In the genomic region with DNA sequence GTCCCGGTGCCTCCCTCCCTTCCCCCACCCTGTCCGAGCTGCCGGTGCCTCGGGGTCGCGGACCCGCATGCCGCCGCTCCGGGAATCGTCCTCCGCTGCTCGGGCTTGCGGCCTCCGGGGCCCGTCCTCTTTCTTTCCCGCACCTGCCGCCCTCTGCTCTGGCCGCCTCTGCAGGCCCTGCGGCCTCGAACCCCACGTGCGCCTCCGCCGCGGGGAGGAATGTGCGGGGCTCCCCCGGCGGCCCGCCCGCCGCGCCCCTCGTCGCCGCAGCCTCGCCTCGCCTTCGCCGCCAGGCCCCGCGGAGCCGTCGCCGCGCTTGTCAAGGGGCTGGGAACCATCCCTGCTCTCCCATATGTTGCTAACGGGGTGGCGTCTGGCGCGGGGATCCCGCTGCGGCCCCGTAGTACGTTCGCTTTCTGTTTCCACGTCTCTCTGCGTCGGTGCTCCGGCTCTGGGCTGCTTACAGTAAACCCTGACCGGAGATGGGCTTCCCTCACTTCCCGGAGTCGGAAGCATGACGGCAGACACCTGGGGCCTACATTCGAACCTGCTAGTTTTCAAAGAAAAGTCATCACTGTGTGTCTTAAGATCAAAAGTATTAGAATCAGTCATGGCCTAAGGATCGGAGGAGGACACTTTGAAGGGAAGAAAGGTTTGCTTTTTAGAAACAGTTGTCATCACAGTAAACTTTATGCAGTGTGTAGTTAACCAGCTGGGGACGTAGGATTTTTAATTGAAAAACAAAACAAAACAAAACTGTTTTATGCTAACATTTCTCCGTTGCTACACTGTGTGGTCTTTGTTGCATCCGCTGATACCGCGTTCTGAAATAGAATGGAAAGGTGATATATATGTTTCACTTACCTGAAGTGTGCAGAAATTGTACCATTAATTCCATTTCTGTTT, we compare ENCODE assay signal across 8 cellular contexts.
DNase-seq lines count a peak whose midpoint lies in the region; ATAC-seq and TF ChIP-seq lines count a peak whose summit lies in the region.

No MANE protein-coding gene starts in this region.

- H3K9me3 ChIP-seq in BE2C = no peaks in the 10 kb centered on the region
- no peaks in the 10 kb centered on the region for H3K9me3 ChIP-seq in esophagus (ENCODE audit: control insufficient read depth in 2 of 2, insufficient read depth in 1 of 2, low read depth in 1 of 2, low read length in 1 of 2)

- H3K4me3 ChIP-seq in BE2C (ENCODE audit: low read depth, low read length) = peak overlapping the region; percentile 95
- peak overlapping the region; percentile 85 to 89 for H3K4me3 ChIP-seq in esophagus (ENCODE audit: low read depth in 1 of 2, low read length in 2 of 2)

- WGBS in esophagus, 2 donors = 0 to 1% methylated on average over 66 to 70 of the region's 70 CpGs

- ATAC-seq in GM19023 (IDR thresholded peaks at IDR 0.05; ENCODE audit: unreplicated experiment) = peak; percentile 58
- peak; percentile 43 for ATAC-seq in HG03196 (IDR thresholded peaks at IDR 0.05; ENCODE audit: unreplicated experiment)

- H3K27ac ChIP-seq in esophagus (ENCODE audit: low read depth in 2 of 2, low read length in 1 of 2) = peak overlapping the region; percentile 98 to 100

- H3K27me3 ChIP-seq in BE2C (no peaks in the 10 kb centered on the region), esophagus (ENCODE audit: control insufficient read depth in 1 of 2, insufficient read depth in 2 of 2, low read length in 2 of 2) (no peaks in the 10 kb centered on the region)

- no peak for TF ChIP-seq CTCF in BE2C (IDR thresholded peaks at IDR 0.05; ENCODE audit: low read depth, low read length)

- H3K4me1 ChIP-seq in BE2C = no peaks in the 10 kb centered on the region
- no peaks in the 10 kb centered on the region for H3K4me1 ChIP-seq in esophagus (ENCODE audit: control insufficient read depth in 2 of 2, insufficient read depth in 2 of 2, low read length in 1 of 2)

- DNase-seq in BE2C (peak; percentile 56), NOMO-1 (lab: John Stamatoyannopoulos, UW; ENCODE audit: unreplicated experiment in 2 of 2) (peak; percentile 20 to 24), activated T-cell treated with anti-CD3 and anti-CD28 coated beads for 48 hours (ENCODE audit: low read depth) (peak; percentile 74), myocyte (ENCODE audit: low read depth) (peak; percentile 67)
- peak; percentile 46 to 83 for DNase-seq in stimulated activated CD8-positive, alpha-beta memory T cell treated with anti-CD3 and anti-CD28 coated beads, Interleukin-7, amount 100 ng/mL, for 48 hours (ENCODE audit: extremely low read depth in 1 of 2, low read depth in 1 of 2)

- H3K36me3 ChIP-seq in BE2C = no peaks in the 10 kb centered on the region; the same call in 1 of the 2 replicates
- H3K36me3 ChIP-seq in esophagus (ENCODE audit: control insufficient read depth in 2 of 2, insufficient read depth in 2 of 2, low read length in 1 of 2) = no peaks in the 10 kb centered on the region

Comparison
In these comparisons a context has a peak if more than half of its experiments do, and no peak if none do; other contexts are left out.
1. Peak in every context shown above with its lines: DNase-seq, ATAC-seq, H3K4me3 ChIP-seq and H3K27ac ChIP-seq.
2. DNase-seq: peak in every context shown above with its lines; median percentile 74 in activated T-cell treated with anti-CD3 and anti-CD28 coated beads for 48 hours; 67 in myocyte; 64 in stimulated activated CD8-positive, alpha-beta memory T cell treated with anti-CD3 and anti-CD28 coated beads, Interleukin-7, amount 100 ng/mL, for 48 hours; 56 in BE2C; 22 in NOMO-1.